ENCODE assay signal across 27 cellular contexts in the genomic region with DNA sequence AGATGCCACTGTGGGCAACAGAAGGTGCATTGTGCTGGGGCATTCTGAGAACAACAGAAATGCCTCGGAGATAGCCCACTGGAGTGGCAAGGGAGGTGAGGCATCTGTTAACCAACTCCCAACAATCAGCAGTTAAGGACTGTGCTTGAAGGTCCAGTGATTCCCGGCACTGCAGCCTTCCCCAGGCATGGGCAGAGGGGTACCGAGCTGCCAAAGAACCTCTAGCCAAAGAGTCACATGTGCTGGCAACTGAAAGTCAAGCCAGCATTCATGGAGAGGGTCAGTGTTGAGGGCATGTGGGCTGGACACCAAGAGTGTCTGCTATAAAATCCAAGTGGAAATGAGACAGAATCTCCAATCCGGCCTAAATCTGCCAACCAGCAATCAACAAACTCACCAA.
DNase-seq lines count a peak whose midpoint lies in the region; ATAC-seq lines count a peak whose summit lies in the region.
"Had no signal": no experiment of that assay in that cellular context is flagged by ENCODE, and none has a peak within 500 bp of the region (broad histone marks: within the 10 kb centered on the region; RNA-seq: fewer than 3 reads in every experiment).

No MANE protein-coding gene starts in this region.

- DNase-seq in G401 (ENCODE audit: low spot score) (peak; percentile 96), globus pallidus (ENCODE audit: low spot score) (peak; percentile 81), hypothalamus (lab: John Stamatoyannopoulos, UW) (peak in 36 of 51 donors; percentile 4 to 65 (median 34)), putamen (ENCODE audit: low spot score) (peak; percentile 75), Kasumi-1 (lab: John Stamatoyannopoulos, UW) (no peak), DMS114 treated with DMSO at 0.1 percent for 48 hours (lab: John Stamatoyannopoulos, UW; ENCODE audit: unreplicated experiment) (no peak), NCI-H748 (lab: John Stamatoyannopoulos, UW; ENCODE audit: unreplicated experiment) (no peak)
- DNase-seq: activated CD4-positive, alpha-beta memory T cell treated with anti-CD3 and anti-CD28 coated beads for 36 hours; activated CD4-positive, alpha-beta T cell treated with anti-CD3 and anti-CD28 coated beads for 1 hour; activated naive CD4-positive, alpha-beta T cell; body of pancreas; CD8-positive, alpha-beta T cell; EL; gastrocnemius medialis; islet precursor cell; KBM-7; natural killer cell; NCI-H1417 treated with DMSO at 0.1 percent for 48 hours; NCI-H2081; NCI-H2227 treated with DMSO at 0.1 percent for 48 hours; NCI-H748 treated with DMSO at 0.1 percent for 48 hours; Peyer's patch; SIG-M5; stimulated activated naive CD4-positive, alpha-beta T cell; uterus had no signal

- in situ Hi-C loops in G401 (cut with HindIII; ENCODE audit: low sequenced_read_pairs) = no loop called here

- ATAC-seq in GM18867 (IDR thresholded peaks at IDR 0.05; ENCODE audit: unreplicated experiment) = no peak
- ATAC-seq: body of pancreas; CD8-positive, alpha-beta T cell; gastrocnemius medialis; GM12878; natural killer cell had no signal

Comparison
In these comparisons a context has a peak if more than half of its experiments do, and no peak if none do; other contexts are left out.
1. DNase-seq: peak in G401 (single experiment), globus pallidus (single experiment), hypothalamus (36 of 51) and putamen (single experiment); none in Kasumi-1 (0 of 2), DMS114 treated with DMSO at 0.1 percent for 48 hours (single experiment) and NCI-H748 (single experiment).